14 cellular contexts compared by ENCODE assay signal in the genomic region with DNA sequence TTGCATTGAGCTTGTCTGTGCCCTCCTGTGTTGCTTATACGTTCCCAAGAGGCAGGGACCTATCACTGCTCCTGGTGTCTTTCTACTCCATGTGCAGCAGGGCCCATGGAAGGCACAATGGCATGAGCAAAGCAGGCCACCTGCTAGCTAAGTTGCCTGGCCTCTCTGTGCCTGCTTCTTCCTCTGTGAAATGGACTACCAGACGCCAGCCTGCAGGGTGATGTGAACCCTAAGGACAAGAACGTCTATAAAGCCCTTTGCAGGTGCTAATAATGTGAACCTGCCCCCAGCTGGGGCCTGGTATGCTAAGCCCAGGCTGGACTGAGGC. TPM values are rescaled to one million over a fixed set of nuclear protein-coding genes. Genes with fewer than 3 reads are reported as not detected.
A peak's percentile ranks its signal among the peaks of the same experiment; 100 is the strongest.
DNase-seq lines count a peak whose midpoint lies in the region; ATAC-seq and TF ChIP-seq lines count a peak whose summit lies in the region.
"Had no signal": no experiment of that assay in that cellular context is flagged by ENCODE, and none has a peak within 500 bp of the region (broad histone marks: within the 10 kb centered on the region; RNA-seq: fewer than 3 reads in every experiment).

No MANE protein-coding gene starts in this region.

- H3K27ac Mint-ChIP-seq in activated naive CD4-positive, alpha-beta T cell treated with anti-CD3 and anti-CD28 coated beads, Interleukin-2, amount 50 U/mL, for 24 hours: peak overlapping the region; percentile 46
- H3K27ac Mint-ChIP-seq in endothelial cell (ENCODE audit: unreplicated experiment): peak overlapping the region; percentile 52
- H3K27ac Mint-ChIP-seq: nephron progenitor cell had no signal

- TF ChIP-seq CTCF in endothelial cell (IDR thresholded peaks at IDR 0.05; ENCODE audit: unreplicated experiment): no peak
- no peak for TF ChIP-seq CTCF in spleen (IDR thresholded peaks at IDR 0.05 in 8 of 11, conservative IDR thresholded peaks at IDR 0.05 in 3 of 11)

- peaks cover 0 to 63% (median 40%) of the 10 kb centered on the region in 6 donors for H3K36me3 ChIP-seq in spleen
- peaks cover 0 to 1% of the 10 kb centered on the region in 2 donors for H3K36me3 ChIP-seq in aorta (ENCODE audit: control insufficient read depth in 1 of 2, insufficient read depth in 2 of 2, low read length in 1 of 2)

- in situ Hi-C loops in KBM-7 (cut with MboI; ENCODE audit: low pct_unique_long_range_greater_than_20kb, low sequenced_read_pairs): no loop called here

- H3K4me1 ChIP-seq in spleen (peaks cover 32 to 63% (median 53%) of the 10 kb centered on the region in 6 donors), aorta (ENCODE audit: control insufficient read depth in 1 of 2, insufficient read depth in 2 of 2, low read length in 2 of 2) (peaks cover 0 to 4% of the 10 kb centered on the region in 2 donors)

- H3K9me3 ChIP-seq in spleen: no peaks in the 10 kb centered on the region
- H3K9me3 ChIP-seq in aorta (ENCODE audit: control insufficient read depth, low read length): no peaks in the 10 kb centered on the region
- H3K9me3 ChIP-seq: suprapubic skin had no signal

- H3K27ac ChIP-seq in spleen: peak overlapping the region in 5 of 8 donors; percentile 17 to 99 (median 49)
- H3K27ac ChIP-seq in aorta (ENCODE audit: low read depth in 1 of 2, low read length in 2 of 2): no peak overlapping the region
- H3K27ac ChIP-seq: suprapubic skin had no signal

- H3K36me3 Mint-ChIP-seq in activated naive CD4-positive, alpha-beta T cell treated with anti-CD3 and anti-CD28 coated beads, Interleukin-2, amount 50 U/mL, for 24 hours: peaks cover 7% of the 10 kb centered on the region
- peaks cover 39% of the 10 kb centered on the region for H3K36me3 Mint-ChIP-seq in endothelial cell (ENCODE audit: low read depth, unreplicated experiment)

- no peaks in the 10 kb centered on the region for H3K27me3 Mint-ChIP-seq in activated naive CD4-positive, alpha-beta T cell treated with anti-CD3 and anti-CD28 coated beads, Interleukin-2, amount 50 U/mL, for 24 hours
- peaks cover 14% of the 10 kb centered on the region for H3K27me3 Mint-ChIP-seq in endothelial cell (ENCODE audit: unreplicated experiment)

- H3K4me3 ChIP-seq in spleen (no peak overlapping the region), aorta (ENCODE audit: low read length in 2 of 2) (no peak overlapping the region)
- H3K4me3 ChIP-seq: smooth muscle cell, suprapubic skin had no signal

- no peak for TF ChIP-seq POLR2A in spleen (IDR thresholded peaks at IDR 0.05)

- H3K9me3 Mint-ChIP-seq in activated naive CD4-positive, alpha-beta T cell treated with anti-CD3 and anti-CD28 coated beads, Interleukin-2, amount 50 U/mL, for 24 hours: no peaks in the 10 kb centered on the region
- no peaks in the 10 kb centered on the region for H3K9me3 Mint-ChIP-seq in endothelial cell (ENCODE audit: unreplicated experiment)
- H3K9me3 Mint-ChIP-seq: nephron progenitor cell had no signal

- no peak for ATAC-seq in aorta (ENCODE audit: low FRiP score)

- no peak for DNase-seq in activated naive CD4-positive, alpha-beta T cell treated with Interleukin-2 at 50 U/mL for 16 hours
- DNase-seq in KG1 (lab: John Stamatoyannopoulos, UW): peak; percentile 21
- no peak for DNase-seq in endothelial cell (ENCODE audit: low spot score)
- DNase-seq in spleen: no peak
- DNase-seq in NCI-H2029 treated with DMSO at 0.1 percent for 48 hours (lab: John Stamatoyannopoulos, UW): no peak
- DNase-seq in KBM-7: no peak
- no peak for DNase-seq in aorta
- DNase-seq: activated CD8-positive, alpha-beta memory T cell treated with anti-CD3 and anti-CD28 coated beads for 24 hours; nephron progenitor cell; SIG-M5 had no signal

- peaks cover 29% of the 10 kb centered on the region for H3K4me1 Mint-ChIP-seq in activated naive CD4-positive, alpha-beta T cell treated with anti-CD3 and anti-CD28 coated beads, Interleukin-2, amount 50 U/mL, for 24 hours
- H3K4me1 Mint-ChIP-seq in endothelial cell (ENCODE audit: unreplicated experiment): peaks cover 31% of the 10 kb centered on the region

- H3K27me3 ChIP-seq in spleen (replicated peaks in 1 of 7): no peaks in the 10 kb centered on the region
- no peaks in the 10 kb centered on the region for H3K27me3 ChIP-seq in aorta (ENCODE audit: control insufficient read depth in 1 of 2, insufficient read depth in 2 of 2, low read length in 1 of 2)
- H3K27me3 ChIP-seq: suprapubic skin had no signal

- intact Hi-C loops in spleen (cut with DNase I; ENCODE audit: low total_unique reads): no loop called here
- intact Hi-C loops in aorta (cut with DNase I): no loop called here

- WGBS in spleen, 5 donors: 44 to 62% (median 57%) methylated on average over 3 of the region's 3 CpGs
- 73 to 74% methylated on average over 3 of the region's 3 CpGs for WGBS in aorta, 2 donors

- no peak overlapping the region for H3K4me3 Mint-ChIP-seq in activated naive CD4-positive, alpha-beta T cell treated with anti-CD3 and anti-CD28 coated beads, Interleukin-2, amount 50 U/mL, for 24 hours
- peak overlapping the region; percentile 69 for H3K4me3 Mint-ChIP-seq in endothelial cell (ENCODE audit: unreplicated experiment)
- H3K4me3 Mint-ChIP-seq: nephron progenitor cell had no signal

RNA-seq across cellular contexts. Expression of gene GUCD1, which starts 4.1 kb away (rescaled TPM):
- total RNA-seq in endothelial cell (ENCODE audit: unreplicated experiment) (83.8 TPM), spleen (100 to 1,000 TPM in 5 of 7 donors, 10 to 100 TPM in 2; 85.4 to 162 (median 112) TPM), aorta (10 to 100 TPM; 60.7 to 67.0 TPM)
- polyA plus RNA-seq in spleen (100 to 1,000 TPM in 2 of 3 donors, 10 to 100 TPM in 1; 82.6 to 108 (median 105) TPM), aorta (10 to 100 TPM; 42.2 to 71.6 TPM)

RNA-seq across cellular contexts. Expression of gene SNRPD3, which starts 4.9 kb away (rescaled TPM):
- total RNA-seq in endothelial cell (ENCODE audit: unreplicated experiment): 103 TPM
- 100 to 1,000 TPM in 2 of 7 donors, 10 to 100 TPM in 5; 52.0 to 142 (median 66.3) TPM for total RNA-seq in spleen
- polyA plus RNA-seq in spleen: 100 to 1,000 TPM in 2 of 3 donors, 10 to 100 TPM in 1; 89.8 to 113 (median 113) TPM
- total RNA-seq in aorta: 10 to 100 TPM; 43.4 to 44.8 TPM
- 10 to 100 TPM; 75.2 to 91.4 TPM for polyA plus RNA-seq in aorta

RNA-seq across cellular contexts. Expression of gene LRRC75B, which starts 42.0 kb away (rescaled TPM):
- total RNA-seq in endothelial cell (ENCODE audit: unreplicated experiment) (26.9 TPM), spleen (1 to 10 TPM; 2.9 to 6.6 (median 5.3) TPM), aorta (10 to 100 TPM in 1 of 2 donors, 1 to 10 TPM in 1; 4.6 to 15.0 TPM)
- polyA plus RNA-seq in spleen (1 to 10 TPM; 3.4 to 6.7 (median 6.4) TPM), aorta (10 to 100 TPM in 1 of 2 donors, 1 to 10 TPM in 1; 6.1 to 47.7 TPM)

RNA-seq across cellular contexts. Expression of gene GGT1, which starts 52.1 kb away (rescaled TPM):
- total RNA-seq in endothelial cell (ENCODE audit: unreplicated experiment) (4.6 TPM), spleen (10 to 100 TPM; 11.3 to 22.9 (median 18.4) TPM), aorta (10 to 100 TPM in 1 of 2 donors, 1 to 10 TPM in 1; 4.0 to 14.2 TPM)
- polyA plus RNA-seq in spleen (10 to 100 TPM; 10.9 to 27.2 (median 15.1) TPM), aorta (10 to 100 TPM; 14.3 to 24.1 TPM)

RNA-seq across cellular contexts. Expression of gene UPB1, which starts 55.7 kb away (rescaled TPM):
- total RNA-seq in endothelial cell (ENCODE audit: unreplicated experiment): 0.13 TPM
- total RNA-seq in spleen: 1 to 10 TPM in 6 of 7 donors, under 1 TPM in 1; 0.92 to 3.9 (median 2.0) TPM
- polyA plus RNA-seq in spleen: 1 to 10 TPM in 1 of 3 donors, under 1 TPM in 2; 0.38 to 1.5 (median 0.47) TPM
- total RNA-seq in aorta: 1 to 10 TPM; 1.2 to 1.6 TPM
- polyA plus RNA-seq in aorta: under 1 TPM; 0.38 to 0.72 TPM
- total RNA-seq: smooth muscle cell had no signal
- polyA plus RNA-seq: AG04450 had no signal

Comparison
In these comparisons a context has a peak if more than half of its experiments do, and no peak if none do; other contexts are left out.
1. H3K27ac ChIP-seq: peak in spleen (5 of 8); none in aorta (0 of 2).